9 cellular contexts compared by ENCODE assay signal in genomic region chr15:32994810-32995424, GRCh38.
DNase-seq lines count a peak whose midpoint lies in the region; ATAC-seq and TF ChIP-seq lines count a peak whose summit lies in the region.
"Had no signal": no experiment of that assay in that cellular context is flagged by ENCODE, and none has a peak within 500 bp of the region (broad histone marks: within the 10 kb centered on the region; RNA-seq: fewer than 3 reads in every experiment).

No MANE protein-coding gene starts in this region.

- H3K27me3 ChIP-seq in Karpas-422 (ENCODE audit: low read length), result no peaks in the 10 kb centered on the region

- DNase-seq in DMS53 treated with DMSO at 0.1 percent for 48 hours (lab: John Stamatoyannopoulos, UW; ENCODE audit: unreplicated experiment) (peak; percentile 25), Karpas-422 (peak; percentile 73), activated B cell treated with CpG ODN at 0.5 μM for 24 hours (no peak), left colon (no peak), NCI-H226 (no peak), hepatic stellate cell (ENCODE audit: low spot score) (no peak), left cardiac atrium (no peak)
- no peak for DNase-seq in activated naive CD4-positive, alpha-beta T cell treated with Interleukin-2 at 50 U/mL for 16 hours

- H3K4me2 ChIP-seq in Karpas-422 (ENCODE audit: low read depth, low read length, poor library complexity, severe bottlenecking), result no peak overlapping the region

- H3K27me3 Mint-ChIP-seq in activated B cell treated with CpG ODN at 0.5 μM for 24 hours, result peaks cover 18% of the 10 kb centered on the region

- no peak overlapping the region for H3K9ac ChIP-seq in Karpas-422 (ENCODE audit: low read length)

- H4K20me1 ChIP-seq in Karpas-422 (ENCODE audit: insufficient read depth, low read depth, low read length), result no peaks in the 10 kb centered on the region

- H3K4me3 ChIP-seq in Karpas-422 (ENCODE audit: low read length), result no peak overlapping the region

- no peaks in the 10 kb centered on the region for H3K4me1 Mint-ChIP-seq in activated B cell treated with CpG ODN at 0.5 μM for 24 hours
- H3K4me1 Mint-ChIP-seq: naive thymus-derived CD8-positive, alpha-beta T cell had no signal

- H3K27ac Mint-ChIP-seq in activated B cell treated with CpG ODN at 0.5 μM for 24 hours, result no peak overlapping the region
- H3K27ac Mint-ChIP-seq: naive thymus-derived CD8-positive, alpha-beta T cell had no signal

- H3K9me3 Mint-ChIP-seq in activated B cell treated with CpG ODN at 0.5 μM for 24 hours, result no peaks in the 10 kb centered on the region
- H3K9me3 Mint-ChIP-seq: naive thymus-derived CD8-positive, alpha-beta T cell had no signal

- ATAC-seq in activated B cell treated with CpG ODN at 0.5 μM for 24 hours (ENCODE audit: low read depth), result no peak
- peak; percentile 59 for ATAC-seq in left colon
- no peak for ATAC-seq in left cardiac atrium
- ATAC-seq: naive thymus-derived CD8-positive, alpha-beta T cell had no signal

- no peak overlapping the region for H3K4me3 Mint-ChIP-seq in activated B cell treated with CpG ODN at 0.5 μM for 24 hours
- H3K4me3 Mint-ChIP-seq: naive thymus-derived CD8-positive, alpha-beta T cell had no signal

- CTCF ChIA-PET in activated B cell treated with CpG ODN at 0.5 μM for 24 hours (lab: Charles Lee), result interaction anchor here (0.9 to 6.0 kb wide), 9 partner anchors 8 to 344 kb away, joined by 3 to 80 read pairs (median 6); no protein-coding TSS in a partner anchor

- no peaks in the 10 kb centered on the region for H3K9me3 ChIP-seq in Karpas-422 (ENCODE audit: low read length)

- H2AFZ ChIP-seq in Karpas-422 (ENCODE audit: low read length), result no peak overlapping the region

- no peaks in the 10 kb centered on the region for H3K36me3 Mint-ChIP-seq in activated B cell treated with CpG ODN at 0.5 μM for 24 hours (ENCODE audit: low read depth)

- no peaks in the 10 kb centered on the region for H3K4me1 ChIP-seq in Karpas-422 (ENCODE audit: low read length)

- POLR2A ChIA-PET in activated B cell treated with CpG ODN at 0.5 μM for 24 hours (lab: Charles Lee), result no interaction called here

- no peaks in the 10 kb centered on the region for H3K79me2 ChIP-seq in Karpas-422 (ENCODE audit: low read length)

- peak; percentile 27 for TF ChIP-seq CTCF in activated B cell treated with CpG ODN at 0.5 μM for 24 hours (IDR thresholded peaks at IDR 0.05)

- no peaks in the 10 kb centered on the region for H3K9me2 ChIP-seq in Karpas-422 (replicated peaks; ENCODE audit: insufficient read depth, low read length)

- no peaks in the 10 kb centered on the region for H3K36me3 ChIP-seq in Karpas-422 (ENCODE audit: insufficient read depth, low read length)

- no peak overlapping the region for H3K27ac ChIP-seq in Karpas-422 (ENCODE audit: low read length)

- intact Hi-C loops in activated B cell treated with CpG ODN at 0.5 μM for 24 hours (cut with micrococcal nuclease), result loop anchor here (1.0 kb wide), 2 partner anchors 151 to 333 kb away; no protein-coding TSS in a partner anchor
- intact Hi-C loops in left colon (cut with DNase I, micrococcal nuclease), result loop anchor here in 1 of 2 donors (5.0 kb wide), 1 partner anchor 333 kb away; no protein-coding TSS in a partner anchor
- intact Hi-C loops in left cardiac atrium (cut with DNase I), result loop anchor here in 1 of 2 donors (5.0 kb wide), 1 partner anchor 333 kb away; no protein-coding TSS in a partner anchor

Comparison
In these comparisons a context has a peak if more than half of its experiments do, and no peak if none do; other contexts are left out.
1. DNase-seq: peak in DMS53 treated with DMSO at 0.1 percent for 48 hours (single experiment) and Karpas-422 (single experiment); none in activated B cell treated with CpG ODN at 0.5 μM for 24 hours (single experiment), left colon (0 of 2), NCI-H226 (single experiment), activated naive CD4-positive, alpha-beta T cell treated with Interleukin-2 at 50 U/mL for 16 hours (single experiment), hepatic stellate cell (single experiment) and left cardiac atrium (single experiment).